17 cellular contexts compared by ENCODE assay signal in the genomic region with DNA sequence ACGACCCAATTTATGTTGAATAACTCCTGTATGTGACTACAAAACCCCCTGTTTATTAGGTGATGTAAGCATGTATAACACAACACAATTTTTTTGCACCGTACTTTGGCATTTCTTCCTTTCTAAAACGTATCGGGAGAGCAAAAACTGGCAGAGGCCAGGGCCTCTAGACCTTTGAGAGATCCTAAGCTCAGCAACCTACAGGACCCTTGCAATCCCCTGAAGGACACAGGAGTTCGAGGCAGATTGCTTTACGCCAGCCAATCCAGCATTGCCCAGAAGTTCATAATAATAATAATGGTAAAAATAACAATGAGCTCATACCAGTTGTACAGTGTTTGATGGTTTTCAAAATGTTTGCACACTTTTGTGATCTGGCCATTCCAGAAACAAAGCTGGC. TPM values are rescaled to one million over a fixed set of nuclear protein-coding genes. Genes with fewer than 3 reads are reported as not detected.
DNase-seq lines count a peak whose midpoint lies in the region; ATAC-seq and TF ChIP-seq lines count a peak whose summit lies in the region.
"Had no signal": no experiment of that assay in that cellular context is flagged by ENCODE, and none has a peak within 500 bp of the region (broad histone marks: within the 10 kb centered on the region; RNA-seq: fewer than 3 reads in every experiment).

No MANE protein-coding gene starts in this region.

- no peak overlapping the region for H3K27ac ChIP-seq in neural progenitor cell
- H3K27ac ChIP-seq in upper lobe of right lung, result no peak overlapping the region
- H3K27ac ChIP-seq: RWPE1, SJCRH30 had no signal

- peaks cover 97% of the 10 kb centered on the region for H3K27me3 Mint-ChIP-seq in activated CD8-positive, alpha-beta memory T cell treated with anti-CD3 and anti-CD28 coated beads, Interleukin-2, amount 10 ng/mL, durations not matched to agents 7 days and 5 days
- H3K27me3 Mint-ChIP-seq in neural progenitor cell (ENCODE audit: insufficient read depth, low read depth), result peaks cover 81% of the 10 kb centered on the region

- CTCF ChIA-PET in activated CD8-positive, alpha-beta memory T cell treated with anti-CD3 and anti-CD28 coated beads, Interleukin-2, amount 10 ng/mL, durations not matched to agents 7 days and 5 days (lab: Charles Lee), result no interaction called here

- no peaks in the 10 kb centered on the region for H3K36me3 ChIP-seq in neural progenitor cell
- H3K36me3 ChIP-seq in upper lobe of right lung, result no peaks in the 10 kb centered on the region
- H3K36me3 ChIP-seq: SJCRH30 had no signal

- peaks cover 4% of the 10 kb centered on the region for H3K4me1 Mint-ChIP-seq in activated CD8-positive, alpha-beta memory T cell treated with anti-CD3 and anti-CD28 coated beads, Interleukin-2, amount 10 ng/mL, durations not matched to agents 7 days and 5 days
- peaks cover 27% of the 10 kb centered on the region for H3K4me1 Mint-ChIP-seq in neural progenitor cell

- H3K27me3 ChIP-seq in neural progenitor cell (peaks cover 100% of the 10 kb centered on the region), upper lobe of right lung (peaks cover 100% of the 10 kb centered on the region)
- H3K27me3 ChIP-seq: SJCRH30 had no signal

- H3K9me3 Mint-ChIP-seq in activated CD8-positive, alpha-beta memory T cell treated with anti-CD3 and anti-CD28 coated beads, Interleukin-2, amount 10 ng/mL, durations not matched to agents 7 days and 5 days (ENCODE audit: low read depth), result peaks cover 6% of the 10 kb centered on the region
- H3K9me3 Mint-ChIP-seq in neural progenitor cell, result peaks cover 17% of the 10 kb centered on the region

- H3K27ac Mint-ChIP-seq in activated CD8-positive, alpha-beta memory T cell treated with anti-CD3 and anti-CD28 coated beads, Interleukin-2, amount 10 ng/mL, durations not matched to agents 7 days and 5 days, result peak overlapping the region; percentile 13
- no peak overlapping the region for H3K27ac Mint-ChIP-seq in neural progenitor cell
- H3K27ac Mint-ChIP-seq: CD8-positive, alpha-beta T cell had no signal

- peaks cover 2% of the 10 kb centered on the region for H3K36me3 Mint-ChIP-seq in activated CD8-positive, alpha-beta memory T cell treated with anti-CD3 and anti-CD28 coated beads, Interleukin-2, amount 10 ng/mL, durations not matched to agents 7 days and 5 days
- peaks cover 5% of the 10 kb centered on the region for H3K36me3 Mint-ChIP-seq in neural progenitor cell
- H3K36me3 Mint-ChIP-seq: CD8-positive, alpha-beta T cell had no signal

- H3K4me2 ChIP-seq in neural progenitor cell, result no peak overlapping the region

- H3K4me1 ChIP-seq in neural progenitor cell (peaks cover 18% of the 10 kb centered on the region), upper lobe of right lung (peaks cover 3% of the 10 kb centered on the region)
- H3K4me1 ChIP-seq: SJCRH30 had no signal

- H3K4me3 Mint-ChIP-seq in activated CD8-positive, alpha-beta memory T cell treated with anti-CD3 and anti-CD28 coated beads, Interleukin-2, amount 10 ng/mL, durations not matched to agents 7 days and 5 days, result no peak overlapping the region
- H3K4me3 Mint-ChIP-seq in neural progenitor cell, result peak overlapping the region; percentile 31
- H3K4me3 Mint-ChIP-seq: CD8-positive, alpha-beta T cell had no signal

- no peaks in the 10 kb centered on the region for H3K9me3 ChIP-seq in neural progenitor cell (ENCODE audit: low read depth)
- no peaks in the 10 kb centered on the region for H3K9me3 ChIP-seq in upper lobe of right lung
- H3K9me3 ChIP-seq: SJCRH30 had no signal

- ATAC-seq in activated CD8-positive, alpha-beta memory T cell treated with anti-CD3 and anti-CD28 coated beads, Interleukin-2, amount 10 ng/mL, durations not matched to agents 7 days and 5 days, result no peak
- ATAC-seq in HG03432 (IDR thresholded peaks at IDR 0.05; ENCODE audit: unreplicated experiment) (no peak), upper lobe of right lung (no peak), GM18909 (IDR thresholded peaks at IDR 0.05; ENCODE audit: poor library complexity, unreplicated experiment) (no peak)
- ATAC-seq: CD8-positive, alpha-beta T cell; HCT116 had no signal

- no peaks in the 10 kb centered on the region for H3K79me2 ChIP-seq in neural progenitor cell (ENCODE audit: low read depth)

- no peak overlapping the region for H3K9ac ChIP-seq in neural progenitor cell

- H4K20me1 ChIP-seq in neural progenitor cell (ENCODE audit: low read depth), result peaks cover 97% of the 10 kb centered on the region

- peak overlapping the region; percentile 31 for H3K4me3 ChIP-seq in Jurkat, Clone E6-1 (ENCODE audit: low read length)
- no peak overlapping the region for H3K4me3 ChIP-seq in neural progenitor cell
- H3K4me3 ChIP-seq in upper lobe of right lung, result no peak overlapping the region
- H3K4me3 ChIP-seq: SJCRH30 had no signal

- TF ChIP-seq CTCF in GM10266 (IDR thresholded peaks at IDR 0.05; ENCODE audit: control insufficient read depth, insufficient read depth, low read depth, missing control alignments), result no peak
- TF ChIP-seq CTCF in neural progenitor cell (IDR thresholded peaks at IDR 0.05), result no peak
- no peak for TF ChIP-seq CTCF in upper lobe of right lung (IDR thresholded peaks at IDR 0.05)

- peaks cover 20% of the 10 kb centered on the region for H3F3A ChIP-seq in neural progenitor cell (ENCODE audit: low read depth)

- DNase-seq in activated CD8-positive, alpha-beta memory T cell treated with anti-CD3 and anti-CD28 coated beads, Interleukin-2, amount 10 ng/mL, durations not matched to agents 7 days and 5 days, result no peak
- DNase-seq in activated CD8-positive, alpha-beta memory T cell treated with anti-CD3 and anti-CD28 coated beads, Interleukin-2, amount 50 U/mL, for 4 hours, result no peak
- DNase-seq in GM10266 (ENCODE audit: extremely low spot score) (peak; percentile 7), neural progenitor cell (ENCODE audit: low spot score) (no peak), upper lobe of right lung (no peak)
- DNase-seq in Jurkat, Clone E6-1 (ENCODE audit: low read depth, low spot score), result no peak
- DNase-seq: CD8-positive, alpha-beta T cell; KG1; NCI-H1092; NCI-H1694; NCI-H2107; NCI-H345; SJCRH30 had no signal

- intact Hi-C loops in upper lobe of right lung (cut with DNase I), result no loop called here

- H2AFZ ChIP-seq in neural progenitor cell (replicated peaks), result no peak overlapping the region

RNA-seq across cellular contexts. Expression of gene NKX3-2, which starts 7.7 kb away (rescaled TPM):
- total RNA-seq in activated CD8-positive, alpha-beta memory T cell treated with anti-CD3 and anti-CD28 coated beads, Interleukin-2, amount 10 ng/mL, durations not matched to agents 7 days and 5 days, result not detected
- polyA plus RNA-seq in Jurkat, Clone E6-1 (2012; ENCODE audit: insufficient read depth, insufficient read length), result 1.2 TPM
- total RNA-seq in neural progenitor cell (ENCODE audit: low replicate concordance), result 0.40 TPM in 1 of 2 replicates, not detected in the other
- total RNA-seq in upper lobe of right lung, result not detected
- total RNA-seq: CD8-positive, alpha-beta T cell had no signal

RNA-seq across cellular contexts. Expression of gene RAB28, which starts 52.5 kb away (rescaled TPM):
- 10 to 100 TPM; 13.7 to 19.0 TPM for total RNA-seq in activated CD8-positive, alpha-beta memory T cell treated with anti-CD3 and anti-CD28 coated beads, Interleukin-2, amount 10 ng/mL, durations not matched to agents 7 days and 5 days
- 32.0 TPM for polyA plus RNA-seq in Jurkat, Clone E6-1 (2012; ENCODE audit: insufficient read depth, insufficient read length)
- 49.6 and 67.3 TPM in 2 replicates for total RNA-seq in neural progenitor cell (ENCODE audit: low replicate concordance)
- total RNA-seq in upper lobe of right lung, result 17.9 TPM
